20 cellular contexts compared by ENCODE assay signal in genomic region chr10:113042961-113043360, GRCh38.
DNase-seq lines count a peak whose midpoint lies in the region; ATAC-seq and TF ChIP-seq lines count a peak whose summit lies in the region.
"Had no signal": no experiment of that assay in that cellular context is flagged by ENCODE, and none has a peak within 500 bp of the region (broad histone marks: within the 10 kb centered on the region; RNA-seq: fewer than 3 reads in every experiment).

No MANE protein-coding gene starts in this region.

- dilution Hi-C loops in mammary epithelial cell (cut with HindIII; ENCODE audit: low sequenced_read_pairs) = no loop called here

- POLR2A ChIA-PET in MCF 10A (lab: Yijun Ruan, JAX) = interaction anchor here (0.5 to 1.0 kb wide), 5 partner anchors 14 to 320 kb away, joined by 3 read pairs; no protein-coding TSS in a partner anchor
- POLR2A ChIA-PET in activated CD8-positive, alpha-beta T cell treated with anti-CD3 and anti-CD28 coated beads for 36 hours (lab: Charles Lee) = no interaction called here

- intact Hi-C loops in MCF 10A (cut with micrococcal nuclease) = no loop called here
- intact Hi-C loops in mammary epithelial cell (cut with micrococcal nuclease) = no loop called here
- intact Hi-C loops in gastrocnemius medialis (cut with DNase I; ENCODE audit: low total_unique reads) = no loop called here
- intact Hi-C loops in activated CD8-positive, alpha-beta T cell treated with anti-CD3 and anti-CD28 coated beads for 36 hours (cut with micrococcal nuclease) = no loop called here

- no peak for DNase-seq in MCF 10A (ENCODE audit: unreplicated experiment)
- DNase-seq in mammary epithelial cell = no peak
- no peak for DNase-seq in chondrocyte (ENCODE audit: low spot score)
- no peak for DNase-seq in gastrocnemius medialis
- no peak for DNase-seq in activated CD8-positive, alpha-beta T cell treated with anti-CD3 and anti-CD28 coated beads for 36 hours
- no peak for DNase-seq in activated CD4-positive, CD25-positive, alpha-beta regulatory T cell treated with anti-CD3 and anti-CD28 coated beads, Interleukin-2, amount 50 U/mL, for 72 hours
- DNase-seq in activated CD4-positive, alpha-beta T cell treated with anti-CD3 and anti-CD28 coated beads for 48 hours = no peak
- DNase-seq: MV-4-11; NCI-H1105 treated with DMSO at 0.1 percent for 48 hours; NCI-H2081; NCI-H2171; NCI-H345; NCI-H524; NCI-H774; NK-92 treated with Interleukin-12 subunit alpha and Interleukin-12 subunit beta, amount 100 ng/mL, for 24 hours had no signal

- H3K27me3 ChIP-seq in mammary epithelial cell (ENCODE audit: insufficient read depth, low read length) (no peaks in the 10 kb centered on the region), gastrocnemius medialis (no peaks in the 10 kb centered on the region)

- no peak for TF ChIP-seq POLR2A in gastrocnemius medialis (IDR thresholded peaks at IDR 0.05)

- H3K4me3 ChIP-seq in mammary epithelial cell (replicated peaks in 1 of 3; ENCODE audit: insufficient read depth in 1 of 3, low read depth in 2 of 3, low read length in 3 of 3) = no peak overlapping the region
- no peak overlapping the region for H3K4me3 ChIP-seq in gastrocnemius medialis

- H3K36me3 Mint-ChIP-seq in MCF 10A (ENCODE audit: insufficient read depth, unreplicated experiment) (peaks cover 21% of the 10 kb centered on the region), chondrocyte (ENCODE audit: low read depth) (peaks cover 12% of the 10 kb centered on the region)
- peaks cover 2% of the 10 kb centered on the region for H3K36me3 Mint-ChIP-seq in activated CD8-positive, alpha-beta T cell treated with anti-CD3 and anti-CD28 coated beads for 36 hours (ENCODE audit: low read depth)
- H3K36me3 Mint-ChIP-seq: IgD-negative memory B cell had no signal

- WGBS in mammary epithelial cell (ENCODE audit: low coverage, missing lambda C conversion rate) = 62% methylated on average over 5 of the region's 5 CpGs

- H2AFZ ChIP-seq in mammary epithelial cell (ENCODE audit: low read depth, low read length) = no peak overlapping the region

- BruUV-seq in MCF 10A (replicated peaks; lab: Mats Ljungman, UMichigan) (no TSS peak), mammary epithelial cell (replicated peaks; lab: Mats Ljungman, UMichigan) (no TSS peak)

- H3K27ac ChIP-seq in mammary epithelial cell (ENCODE audit: insufficient read depth, low read depth, low read length) (no peak overlapping the region), gastrocnemius medialis (no peak overlapping the region)
- H3K27ac ChIP-seq: 22Rv1, C4-2B had no signal

- H3K27me3 Mint-ChIP-seq in MCF 10A (ENCODE audit: insufficient read depth, unreplicated experiment) = no peaks in the 10 kb centered on the region
- no peaks in the 10 kb centered on the region for H3K27me3 Mint-ChIP-seq in chondrocyte (ENCODE audit: low read depth)
- no peaks in the 10 kb centered on the region for H3K27me3 Mint-ChIP-seq in activated CD8-positive, alpha-beta T cell treated with anti-CD3 and anti-CD28 coated beads for 36 hours

- in situ Hi-C loops in mammary epithelial cell (cut with MboI; ENCODE audit: low sequenced_read_pairs in 2 of 2) (no loop called here), gastrocnemius medialis (cut with MboI; ENCODE audit: low sequenced_read_pairs in 4 of 4) (no loop called here)

- TF ChIP-seq CTCF in MCF 10A (IDR thresholded peaks at IDR 0.05; ENCODE audit: unreplicated experiment) = no peak
- TF ChIP-seq CTCF in mammary epithelial cell (conservative IDR thresholded peaks at IDR 0.05 in 1 of 2, IDR thresholded peaks at IDR 0.05 in 1 of 2; ENCODE audit: extremely low read depth in 1 of 2, insufficient read depth in 1 of 2, low read depth in 1 of 2, low read length in 2 of 2) = no peak
- TF ChIP-seq CTCF in chondrocyte (IDR thresholded peaks at IDR 0.05) = no peak
- TF ChIP-seq CTCF in gastrocnemius medialis (IDR thresholded peaks at IDR 0.05 in 4 of 5, conservative IDR thresholded peaks at IDR 0.05 in 1 of 5) = no peak
- TF ChIP-seq CTCF in activated CD8-positive, alpha-beta T cell treated with anti-CD3 and anti-CD28 coated beads for 36 hours (IDR thresholded peaks at IDR 0.05) = no peak

- H3K9me3 Mint-ChIP-seq in MCF 10A (ENCODE audit: unreplicated experiment) (no peaks in the 10 kb centered on the region), chondrocyte (ENCODE audit: low read depth) (no peaks in the 10 kb centered on the region)
- no peaks in the 10 kb centered on the region for H3K9me3 Mint-ChIP-seq in activated CD8-positive, alpha-beta T cell treated with anti-CD3 and anti-CD28 coated beads for 36 hours
- H3K9me3 Mint-ChIP-seq: IgD-negative memory B cell had no signal

- CTCF ChIA-PET in MCF 10A (lab: Yijun Ruan, JAX) (interaction anchor here (0.7 kb wide), 1 partner anchor 41 kb away, joined by 3 read pairs; no protein-coding TSS in a partner anchor), mammary epithelial cell (lab: Charles Lee; ENCODE audit: low non-redundant PET) (no interaction called here)
- CTCF ChIA-PET in activated CD8-positive, alpha-beta T cell treated with anti-CD3 and anti-CD28 coated beads for 36 hours (lab: Charles Lee) = no interaction called here

- ATAC-seq in gastrocnemius medialis (peak; percentile 18 to 22), GM19463 (IDR thresholded peaks at IDR 0.05; ENCODE audit: unreplicated experiment) (no peak)
- ATAC-seq in activated CD8-positive, alpha-beta T cell treated with anti-CD3 and anti-CD28 coated beads for 36 hours = no peak
- ATAC-seq: HCT116 had no signal

- H3K27ac Mint-ChIP-seq in MCF 10A (ENCODE audit: low read depth, unreplicated experiment) (peak overlapping the region; percentile 71), chondrocyte (ENCODE audit: unreplicated experiment) (peak overlapping the region; percentile 83)
- H3K27ac Mint-ChIP-seq in activated CD8-positive, alpha-beta T cell treated with anti-CD3 and anti-CD28 coated beads for 36 hours = no peak overlapping the region
- H3K27ac Mint-ChIP-seq: IgD-negative memory B cell had no signal

- peaks cover 37% of the 10 kb centered on the region for H3K4me1 ChIP-seq in mammary epithelial cell (ENCODE audit: insufficient read depth, low read length)
- H3K4me1 ChIP-seq in gastrocnemius medialis = peaks cover 12 to 33% of the 10 kb centered on the region in 2 donors

- H3K36me3 ChIP-seq in mammary epithelial cell (ENCODE audit: insufficient read depth, low read length) (no peaks in the 10 kb centered on the region), gastrocnemius medialis (no peaks in the 10 kb centered on the region)

- no peak overlapping the region for H3K4me3 Mint-ChIP-seq in MCF 10A (ENCODE audit: unreplicated experiment)
- H3K4me3 Mint-ChIP-seq in chondrocyte (ENCODE audit: unreplicated experiment) = no peak overlapping the region
- H3K4me3 Mint-ChIP-seq in activated CD8-positive, alpha-beta T cell treated with anti-CD3 and anti-CD28 coated beads for 36 hours = no peak overlapping the region
- H3K4me3 Mint-ChIP-seq: IgD-negative memory B cell had no signal

- H3K9me3 ChIP-seq in mammary epithelial cell (replicated peaks; ENCODE audit: insufficient read depth, low read length) = no peaks in the 10 kb centered on the region
- no peaks in the 10 kb centered on the region for H3K9me3 ChIP-seq in gastrocnemius medialis

- no peak overlapping the region for H3K4me2 ChIP-seq in mammary epithelial cell (ENCODE audit: insufficient read depth, low read depth, low read length)

- H3K9ac ChIP-seq in mammary epithelial cell (ENCODE audit: insufficient read depth, low read length) = no peak overlapping the region

- no peaks in the 10 kb centered on the region for H4K20me1 ChIP-seq in mammary epithelial cell (ENCODE audit: insufficient read depth, low read length)

- peaks cover 58% of the 10 kb centered on the region for H3K4me1 Mint-ChIP-seq in MCF 10A (ENCODE audit: insufficient read depth, unreplicated experiment)
- peaks cover 68% of the 10 kb centered on the region for H3K4me1 Mint-ChIP-seq in chondrocyte (ENCODE audit: low read depth)
- no peaks in the 10 kb centered on the region for H3K4me1 Mint-ChIP-seq in activated CD8-positive, alpha-beta T cell treated with anti-CD3 and anti-CD28 coated beads for 36 hours (ENCODE audit: low read depth)
- H3K4me1 Mint-ChIP-seq: IgD-negative memory B cell had no signal

- H3K79me2 ChIP-seq in mammary epithelial cell (ENCODE audit: insufficient read depth, low read length) = peaks cover 48% of the 10 kb centered on the region

Comparison
In these comparisons a context has a peak if more than half of its experiments do, and no peak if none do; other contexts are left out.
1. ATAC-seq: peak in gastrocnemius medialis (2 of 2); none in activated CD8-positive, alpha-beta T cell treated with anti-CD3 and anti-CD28 coated beads for 36 hours (single experiment) and GM19463 (single experiment).